In genomic region chr22:50712341-50713007, GRCh38 we compare ENCODE assay signal across 20 cellular contexts. TPM values are rescaled to one million over a fixed set of nuclear protein-coding genes. Genes with fewer than 3 reads are reported as not detected.
DNase-seq lines count a peak whose midpoint lies in the region; ATAC-seq and TF ChIP-seq lines count a peak whose summit lies in the region.
"Had no signal": no experiment of that assay in that cellular context is flagged by ENCODE, and none has a peak within 500 bp of the region (broad histone marks: within the 10 kb centered on the region; RNA-seq: fewer than 3 reads in every experiment).

No MANE protein-coding gene starts in this region.

- H3K4me1 ChIP-seq in HUES64 (ENCODE audit: insufficient read depth, low read length) (no peaks in the 10 kb centered on the region), right cardiac atrium (ENCODE audit: control insufficient read depth, insufficient read depth, low read length) (peaks cover 6% of the 10 kb centered on the region), transverse colon (no peaks in the 10 kb centered on the region)

- TF ChIP-seq CTCF in transverse colon (IDR thresholded peaks at IDR 0.05): no peak

- DNase-seq in right cardiac atrium (peak; percentile 4 to 16 (median 5)), substantia nigra (lab: John Stamatoyannopoulos, UW) (peak in 5 of 49 donors; percentile 17 to 54 (median 29)), D341Med (ENCODE audit: low spot score) (no peak), transverse colon (no peak)
- no peak for DNase-seq in NK-92 treated with Interleukin-12 subunit alpha and Interleukin-12 subunit beta, amount 100 ng/mL, for 24 hours (lab: John Stamatoyannopoulos, UW)
- DNase-seq: AML-193, DMS 273 treated with DMSO at 0.1 percent for 48 hours, DND-41, KBM-7, NCI-H1105 treated with DMSO at 0.1 percent for 48 hours, NCI-H1694 treated with DMSO at 0.1 percent for 48 hours, NCI-H2107, NCI-H510A treated with DMSO at 0.1 percent for 48 hours, PC-9 had no signal

- H3K9me3 ChIP-seq in HUES64 (ENCODE audit: insufficient read depth, low read depth, low read length): no peaks in the 10 kb centered on the region
- no peaks in the 10 kb centered on the region for H3K9me3 ChIP-seq in right cardiac atrium (ENCODE audit: control insufficient read depth, low read length)
- H3K9me3 ChIP-seq in transverse colon: no peaks in the 10 kb centered on the region

- no peaks in the 10 kb centered on the region for H3K36me3 ChIP-seq in HUES64 (ENCODE audit: insufficient read depth, low read length)
- H3K36me3 ChIP-seq in transverse colon: no peaks in the 10 kb centered on the region

- intact Hi-C loops in right cardiac atrium (cut with DNase I): no loop called here
- intact Hi-C loops in transverse colon (cut with DNase I; ENCODE audit: low total_unique reads): no loop called here

- H3K9ac ChIP-seq in HUES64 (ENCODE audit: low read depth, low read length): 0 out of 2 replicates have a peak overlapping the region, but pooled peaks have one; percentile 20

- WGBS in HUES64: 92% methylated on average over 8 of the region's 9 CpGs
- 64% methylated on average over 9 of the region's 9 CpGs for WGBS in right cardiac atrium
- 40 to 74% methylated on average over 1 to 9 of the region's 9 CpGs for WGBS in transverse colon (ENCODE audit: low coverage in 1 of 2), 2 donors

- ATAC-seq in right cardiac atrium: no peak
- ATAC-seq: HepG2 had no signal

- in situ Hi-C loops in transverse colon (cut with MboI; ENCODE audit: low pct_ligation_motif_present in 1 of 4, low pct_unique_long_range_greater_than_20kb in 1 of 4, low sequenced_read_pairs in 3 of 4): no loop called here

- H3K27ac ChIP-seq in HUES64 (ENCODE audit: low read depth, low read length) (no peak overlapping the region), angular gyrus (ENCODE audit: low read depth, low read length) (peak overlapping the region; percentile 99), right cardiac atrium (ENCODE audit: low read length) (no peak overlapping the region), substantia nigra (ENCODE audit: low read depth, low read length, poor library complexity, severe bottlenecking) (peak overlapping the region; percentile 99), transverse colon (no peak overlapping the region)
- H3K27ac ChIP-seq: PC-9 had no signal

- no peak for TF ChIP-seq EP300 in transverse colon (IDR thresholded peaks at IDR 0.05; ENCODE audit: low read depth)

- TF ChIP-seq POLR2A in transverse colon (IDR thresholded peaks at IDR 0.05): no peak

- H3K4me3 ChIP-seq in HUES64 (ENCODE audit: low read length) (no peak overlapping the region), right cardiac atrium (ENCODE audit: low read length) (no peak overlapping the region), transverse colon (no peak overlapping the region)
- H3K4me3 ChIP-seq: PC-9 had no signal

- peaks cover 5% of the 10 kb centered on the region; the same call in 1 of the 2 replicates for H3K27me3 ChIP-seq in HUES64 (ENCODE audit: insufficient read depth, low read length)
- no peaks in the 10 kb centered on the region for H3K27me3 ChIP-seq in right cardiac atrium (ENCODE audit: control insufficient read depth, insufficient read depth)
- H3K27me3 ChIP-seq in transverse colon: no peaks in the 10 kb centered on the region

RNA-seq across cellular contexts. Expression of gene ACR, which starts 25.5 kb away (rescaled TPM):
- not detected for polyA plus RNA-seq in HUES64 (2013, experiment 1 of 2)
- polyA plus RNA-seq in HUES64 (2013, experiment 2 of 2): not detected
- total RNA-seq in right cardiac atrium: 1 to 10 TPM in 1 of 4 donors, under 1 TPM in 3; 0.38 to 1.2 (median 0.72) TPM
- polyA plus RNA-seq in right cardiac atrium: 0.41 TPM
- not detected for total RNA-seq in transverse colon
- total RNA-seq: G401, H4, HepG2, PC-9, SK-MEL-5 had no signal

RNA-seq across cellular contexts. Expression of gene SHANK3, which starts 39.9 kb away (rescaled TPM):
- 4.0 TPM for polyA plus RNA-seq in HUES64 (2013, experiment 1 of 2)
- 5.1 TPM for polyA plus RNA-seq in HUES64 (2013, experiment 2 of 2)
- total RNA-seq in right cardiac atrium (10 to 100 TPM; 18.7 to 28.9 (median 27.0) TPM), transverse colon (10 to 100 TPM in 1 of 4 donors, 1 to 10 TPM in 3; 2.7 to 30.3 (median 6.3) TPM)
- polyA plus RNA-seq in right cardiac atrium: 20.1 TPM

Comparison
In these comparisons a context has a peak if more than half of its experiments do, and no peak if none do; other contexts are left out.
1. H3K27ac ChIP-seq: peak in angular gyrus (single experiment) and substantia nigra (single experiment); none in HUES64 (single experiment), right cardiac atrium (single experiment) and transverse colon (0 of 4).
2. DNase-seq: peak in right cardiac atrium (3 of 3); none in D341Med (single experiment), transverse colon (single experiment) and NK-92 treated with Interleukin-12 subunit alpha and Interleukin-12 subunit beta, amount 100 ng/mL, for 24 hours (single experiment).